ENCODE assay signal across 15 cellular contexts in the genomic region with DNA sequence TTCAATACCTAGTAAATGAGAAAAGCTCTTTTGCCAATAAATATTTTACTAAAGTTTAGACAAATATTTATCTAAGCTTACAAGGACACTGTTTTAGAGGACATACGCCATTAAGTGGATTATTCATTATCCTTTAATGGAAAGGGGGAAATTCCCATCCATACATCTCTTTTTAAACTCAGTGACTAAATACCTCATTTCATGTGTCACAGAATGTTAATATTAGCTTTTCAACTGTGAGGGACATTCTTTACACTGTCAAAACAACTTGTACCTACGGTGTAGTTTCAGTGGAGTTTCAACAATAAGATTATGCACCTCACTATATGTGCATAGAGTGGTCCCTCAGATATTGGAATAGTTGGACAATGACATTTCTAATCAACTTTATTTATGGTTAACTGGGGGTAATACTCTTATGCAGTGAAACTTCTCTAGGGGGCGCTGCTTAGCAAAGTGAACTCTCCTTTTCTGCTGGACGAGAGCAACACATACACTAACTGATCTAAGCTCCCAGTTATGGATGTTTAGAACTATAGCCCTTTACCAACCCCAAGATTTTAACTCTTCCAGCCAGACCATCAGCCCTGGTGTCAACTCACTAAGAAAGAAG. TPM values are rescaled to one million over a fixed set of nuclear protein-coding genes. Genes with fewer than 3 reads are reported as not detected.
DNase-seq lines count a peak whose midpoint lies in the region; ATAC-seq and TF ChIP-seq lines count a peak whose summit lies in the region.
"Had no signal": no experiment of that assay in that cellular context is flagged by ENCODE, and none has a peak within 500 bp of the region (broad histone marks: within the 10 kb centered on the region; RNA-seq: fewer than 3 reads in every experiment).

No MANE protein-coding gene starts in this region.

- H3K27ac ChIP-seq in endodermal cell (ENCODE audit: low read depth, low read length): no peak overlapping the region
- H3K27ac ChIP-seq in aorta (ENCODE audit: low read depth in 1 of 2, low read length in 2 of 2): no peak overlapping the region
- H3K27ac ChIP-seq: gastroesophageal sphincter, upper lobe of left lung had no signal

- no peaks in the 10 kb centered on the region for H4K20me1 ChIP-seq in Loucy (ENCODE audit: insufficient read depth, low read length, poor library complexity, severe bottlenecking)

- intact Hi-C loops in activated CD8-positive, alpha-beta T cell treated with anti-CD3 and anti-CD28 coated beads for 36 hours (cut with micrococcal nuclease): no loop called here
- intact Hi-C loops in aorta (cut with DNase I): no loop called here

- no peaks in the 10 kb centered on the region for H3F3A ChIP-seq in Loucy (ENCODE audit: low read depth)

- no peak for DNase-seq in activated CD8-positive, alpha-beta T cell treated with anti-CD3 and anti-CD28 coated beads for 36 hours
- no peak for DNase-seq in activated CD8-positive, alpha-beta T cell treated with anti-CD3 and anti-CD28 coated beads, Interleukin-2, amount 10 ng/mL, durations not matched to agents 7 days and 5 days
- DNase-seq in endodermal cell: peak; percentile 58
- no peak for DNase-seq in type B pancreatic cell (ENCODE audit: extremely low spot score, unreplicated experiment)
- no peak for DNase-seq in activated gamma-delta T cell (lab: John Stamatoyannopoulos, UW)
- no peak for DNase-seq in aorta
- DNase-seq in activated T-cell treated with anti-CD3 and anti-CD28 coated beads, Interleukin-2, amount 50 U/mL, for 4 hours: no peak
- DNase-seq: activated CD4-positive, alpha-beta memory T cell treated with anti-CD3 and anti-CD28 coated beads, Interleukin-2, amount 10 ng/mL, durations not matched to agents 7 days and 5 days; activated naive CD8-positive, alpha-beta T cell treated with anti-CD3 and anti-CD28 coated beads for 36 hours; left cardiac atrium; MV-4-11; upper lobe of left lung had no signal

- H3K9me2 ChIP-seq in Loucy (replicated peaks; ENCODE audit: low read depth, low read length): no peaks in the 10 kb centered on the region

- H3K9ac ChIP-seq in Loucy (ENCODE audit: low read depth, low read length, poor library complexity, severe bottlenecking) (no peak overlapping the region), endodermal cell (ENCODE audit: extremely low read depth, low read length, poor library complexity, severe bottlenecking) (no peak overlapping the region)

- CTCF ChIA-PET in activated CD8-positive, alpha-beta T cell treated with anti-CD3 and anti-CD28 coated beads for 36 hours (lab: Charles Lee): no interaction called here
- CTCF ChIA-PET in activated CD8-positive, alpha-beta T cell treated with anti-CD3 and anti-CD28 coated beads, Interleukin-2, amount 10 ng/mL, durations not matched to agents 7 days and 5 days (lab: Charles Lee): no interaction called here

- no peaks in the 10 kb centered on the region for H3K27me3 ChIP-seq in Loucy (ENCODE audit: insufficient read depth, low read length, poor library complexity, severe bottlenecking)
- no peaks in the 10 kb centered on the region for H3K27me3 ChIP-seq in endodermal cell (ENCODE audit: control insufficient read depth, insufficient read depth, low read length, poor library complexity, severe bottlenecking)
- no peaks in the 10 kb centered on the region for H3K27me3 ChIP-seq in aorta (ENCODE audit: control insufficient read depth in 1 of 2, insufficient read depth in 2 of 2, low read length in 1 of 2)
- H3K27me3 ChIP-seq: gastroesophageal sphincter, upper lobe of left lung had no signal

- 41% methylated on average over 3 of the region's 4 CpGs; no CpG with 5 or more reads in 1 of the 2 experiments for WGBS in endodermal cell (ENCODE audit: insufficient coverage in 1 of 2, insufficient read length in 1 of 2), 2 experiments
- WGBS in aorta, 2 donors: 15 to 37% methylated on average over 4 of the region's 4 CpGs

- H2AFZ ChIP-seq in Loucy (ENCODE audit: low read length): no peak overlapping the region

- no peak overlapping the region for H3K4me2 ChIP-seq in Loucy (ENCODE audit: low read depth, low read length, poor library complexity, severe bottlenecking)

- no peaks in the 10 kb centered on the region for H3K4me1 Mint-ChIP-seq in activated CD8-positive, alpha-beta T cell treated with anti-CD3 and anti-CD28 coated beads for 36 hours (ENCODE audit: low read depth)
- no peaks in the 10 kb centered on the region for H3K4me1 Mint-ChIP-seq in activated CD8-positive, alpha-beta T cell treated with anti-CD3 and anti-CD28 coated beads, Interleukin-2, amount 10 ng/mL, durations not matched to agents 7 days and 5 days (ENCODE audit: low read depth)
- H3K4me1 Mint-ChIP-seq in endodermal cell (peaks cover 11% of the 10 kb centered on the region), type B pancreatic cell (ENCODE audit: unreplicated experiment) (peaks cover 9% of the 10 kb centered on the region)
- no peaks in the 10 kb centered on the region for H3K4me1 Mint-ChIP-seq in activated T-cell treated with anti-CD3 and anti-CD28 coated beads, Interleukin-2, amount 50 U/mL, for 4 hours (ENCODE audit: low read depth)
- H3K4me1 Mint-ChIP-seq: activated CD4-positive, alpha-beta memory T cell treated with anti-CD3 and anti-CD28 coated beads, Interleukin-2, amount 10 ng/mL, durations not matched to agents 7 days and 5 days; activated naive CD8-positive, alpha-beta T cell treated with anti-CD3 and anti-CD28 coated beads for 36 hours had no signal

- POLR2A ChIA-PET in activated CD8-positive, alpha-beta T cell treated with anti-CD3 and anti-CD28 coated beads for 36 hours (lab: Charles Lee): no interaction called here
- POLR2A ChIA-PET in activated CD8-positive, alpha-beta T cell treated with anti-CD3 and anti-CD28 coated beads, Interleukin-2, amount 10 ng/mL, durations not matched to agents 7 days and 5 days (lab: Charles Lee): no interaction called here

- no peak overlapping the region for H3K4me3 Mint-ChIP-seq in activated CD8-positive, alpha-beta T cell treated with anti-CD3 and anti-CD28 coated beads for 36 hours
- H3K4me3 Mint-ChIP-seq in activated CD8-positive, alpha-beta T cell treated with anti-CD3 and anti-CD28 coated beads, Interleukin-2, amount 10 ng/mL, durations not matched to agents 7 days and 5 days: no peak overlapping the region
- H3K4me3 Mint-ChIP-seq in endodermal cell (no peak overlapping the region), type B pancreatic cell (no peak overlapping the region)
- no peak overlapping the region for H3K4me3 Mint-ChIP-seq in activated T-cell treated with anti-CD3 and anti-CD28 coated beads, Interleukin-2, amount 50 U/mL, for 4 hours
- H3K4me3 Mint-ChIP-seq: activated CD4-positive, alpha-beta memory T cell treated with anti-CD3 and anti-CD28 coated beads, Interleukin-2, amount 10 ng/mL, durations not matched to agents 7 days and 5 days; activated naive CD8-positive, alpha-beta T cell treated with anti-CD3 and anti-CD28 coated beads for 36 hours; dendritic cell treated with granulocyte-macrophage colony-stimulating factor and Interleukin-4, amounts not matched to agents 40 ng/mL and 50 ng/mL, for 4 days had no signal

- TF ChIP-seq CTCF in activated CD8-positive, alpha-beta T cell treated with anti-CD3 and anti-CD28 coated beads for 36 hours (IDR thresholded peaks at IDR 0.05): peak; percentile 18
- TF ChIP-seq CTCF in Loucy (conservative IDR thresholded peaks at IDR 0.05; ENCODE audit: low read length) (peak; percentile 65), endodermal cell (conservative IDR thresholded peaks at IDR 0.05) (peak; percentile 90), type B pancreatic cell (conservative IDR thresholded peaks at IDR 0.05) (peak; percentile 72)

- ATAC-seq in activated CD8-positive, alpha-beta T cell treated with anti-CD3 and anti-CD28 coated beads for 36 hours: no peak
- ATAC-seq in activated CD8-positive, alpha-beta T cell treated with anti-CD3 and anti-CD28 coated beads, Interleukin-2, amount 10 ng/mL, durations not matched to agents 7 days and 5 days: no peak
- ATAC-seq in aorta (ENCODE audit: low FRiP score): no peak
- ATAC-seq in activated T-cell treated with anti-CD3 and anti-CD28 coated beads, Interleukin-2, amount 50 U/mL, for 4 hours: no peak
- ATAC-seq: gastroesophageal sphincter, left cardiac atrium had no signal

- H3K4me3 ChIP-seq in Loucy (ENCODE audit: low read length, poor library complexity, severe bottlenecking) (no peak overlapping the region), endodermal cell (ENCODE audit: low read length) (no peak overlapping the region), aorta (ENCODE audit: low read length in 2 of 2) (no peak overlapping the region)
- H3K4me3 ChIP-seq: gastroesophageal sphincter, upper lobe of left lung had no signal

- H3K27me3 Mint-ChIP-seq in activated CD8-positive, alpha-beta T cell treated with anti-CD3 and anti-CD28 coated beads for 36 hours: peaks cover 4% of the 10 kb centered on the region
- peaks cover 10% of the 10 kb centered on the region for H3K27me3 Mint-ChIP-seq in activated CD8-positive, alpha-beta T cell treated with anti-CD3 and anti-CD28 coated beads, Interleukin-2, amount 10 ng/mL, durations not matched to agents 7 days and 5 days (ENCODE audit: low read depth)
- H3K27me3 Mint-ChIP-seq in endodermal cell (ENCODE audit: insufficient read depth) (peaks cover 3% of the 10 kb centered on the region), type B pancreatic cell (no peaks in the 10 kb centered on the region)
- H3K27me3 Mint-ChIP-seq in activated T-cell treated with anti-CD3 and anti-CD28 coated beads, Interleukin-2, amount 50 U/mL, for 4 hours (ENCODE audit: low read depth): peaks cover 2% of the 10 kb centered on the region

- H3K4me1 ChIP-seq in Loucy (ENCODE audit: insufficient read depth, low read length, poor library complexity, severe bottlenecking) (peaks cover 3% of the 10 kb centered on the region), endodermal cell (ENCODE audit: control insufficient read depth, insufficient read depth, low read length) (no peaks in the 10 kb centered on the region), aorta (ENCODE audit: control insufficient read depth in 1 of 2, insufficient read depth in 2 of 2, low read length in 2 of 2) (no peaks in the 10 kb centered on the region)
- H3K4me1 ChIP-seq: gastroesophageal sphincter, upper lobe of left lung had no signal

- no peaks in the 10 kb centered on the region for H3K36me3 ChIP-seq in Loucy (ENCODE audit: insufficient read depth, low read length)
- H3K36me3 ChIP-seq in endodermal cell (ENCODE audit: control insufficient read depth, insufficient read depth, low read length): no peaks in the 10 kb centered on the region
- no peaks in the 10 kb centered on the region for H3K36me3 ChIP-seq in aorta (ENCODE audit: control insufficient read depth in 1 of 2, insufficient read depth in 2 of 2, low read length in 1 of 2)
- H3K36me3 ChIP-seq: gastroesophageal sphincter, upper lobe of left lung had no signal

- no peaks in the 10 kb centered on the region for H3K9me3 ChIP-seq in Loucy (ENCODE audit: insufficient read depth, low read depth, low read length)
- no peaks in the 10 kb centered on the region for H3K9me3 ChIP-seq in endodermal cell (ENCODE audit: control insufficient read depth, low read length)
- H3K9me3 ChIP-seq in aorta (ENCODE audit: control insufficient read depth, low read length): no peaks in the 10 kb centered on the region
- H3K9me3 ChIP-seq: gastroesophageal sphincter, upper lobe of left lung had no signal

- no peak overlapping the region for H3K27ac Mint-ChIP-seq in activated CD8-positive, alpha-beta T cell treated with anti-CD3 and anti-CD28 coated beads for 36 hours
- no peak overlapping the region for H3K27ac Mint-ChIP-seq in activated CD8-positive, alpha-beta T cell treated with anti-CD3 and anti-CD28 coated beads, Interleukin-2, amount 10 ng/mL, durations not matched to agents 7 days and 5 days
- H3K27ac Mint-ChIP-seq in endodermal cell (no peak overlapping the region), type B pancreatic cell (peak overlapping the region; percentile 54)
- H3K27ac Mint-ChIP-seq: activated CD4-positive, alpha-beta memory T cell treated with anti-CD3 and anti-CD28 coated beads, Interleukin-2, amount 10 ng/mL, durations not matched to agents 7 days and 5 days; activated naive CD8-positive, alpha-beta T cell treated with anti-CD3 and anti-CD28 coated beads for 36 hours; dendritic cell treated with granulocyte-macrophage colony-stimulating factor and Interleukin-4, amounts not matched to agents 40 ng/mL and 50 ng/mL, for 4 days had no signal

- no peaks in the 10 kb centered on the region for H3K36me3 Mint-ChIP-seq in activated CD8-positive, alpha-beta T cell treated with anti-CD3 and anti-CD28 coated beads for 36 hours (ENCODE audit: low read depth)
- no peaks in the 10 kb centered on the region for H3K36me3 Mint-ChIP-seq in activated CD8-positive, alpha-beta T cell treated with anti-CD3 and anti-CD28 coated beads, Interleukin-2, amount 10 ng/mL, durations not matched to agents 7 days and 5 days (ENCODE audit: low read depth)
- H3K36me3 Mint-ChIP-seq in endodermal cell (ENCODE audit: low read depth) (peaks cover 3% of the 10 kb centered on the region), type B pancreatic cell (peaks cover 24% of the 10 kb centered on the region)
- H3K36me3 Mint-ChIP-seq in activated T-cell treated with anti-CD3 and anti-CD28 coated beads, Interleukin-2, amount 50 U/mL, for 4 hours (ENCODE audit: insufficient read depth): no peaks in the 10 kb centered on the region
- H3K36me3 Mint-ChIP-seq: activated naive CD8-positive, alpha-beta T cell treated with anti-CD3 and anti-CD28 coated beads for 36 hours had no signal

- H3K79me2 ChIP-seq in Loucy (ENCODE audit: insufficient read depth, low read length): no peaks in the 10 kb centered on the region

- H3K9me3 Mint-ChIP-seq in activated CD8-positive, alpha-beta T cell treated with anti-CD3 and anti-CD28 coated beads for 36 hours: peaks cover 2% of the 10 kb centered on the region
- H3K9me3 Mint-ChIP-seq in activated CD8-positive, alpha-beta T cell treated with anti-CD3 and anti-CD28 coated beads, Interleukin-2, amount 10 ng/mL, durations not matched to agents 7 days and 5 days (ENCODE audit: insufficient read depth): no peaks in the 10 kb centered on the region
- H3K9me3 Mint-ChIP-seq in endodermal cell (peaks cover 20% of the 10 kb centered on the region), type B pancreatic cell (peaks cover 9% of the 10 kb centered on the region)
- H3K9me3 Mint-ChIP-seq in activated T-cell treated with anti-CD3 and anti-CD28 coated beads, Interleukin-2, amount 50 U/mL, for 4 hours: no peaks in the 10 kb centered on the region
- H3K9me3 Mint-ChIP-seq: activated CD4-positive, alpha-beta memory T cell treated with anti-CD3 and anti-CD28 coated beads, Interleukin-2, amount 10 ng/mL, durations not matched to agents 7 days and 5 days; dendritic cell treated with granulocyte-macrophage colony-stimulating factor and Interleukin-4, amounts not matched to agents 40 ng/mL and 50 ng/mL, for 4 days had no signal

RNA-seq across cellular contexts. Expression of gene HS6ST2, which starts 9.7 kb away (rescaled TPM):
- under 1 TPM; 0.14 to 0.47 TPM for total RNA-seq in activated CD8-positive, alpha-beta T cell treated with anti-CD3 and anti-CD28 coated beads for 36 hours
- not detected for total RNA-seq in activated CD8-positive, alpha-beta T cell treated with anti-CD3 and anti-CD28 coated beads, Interleukin-2, amount 10 ng/mL, durations not matched to agents 7 days and 5 days
- 10 to 100 TPM in 1 of 2 donors, 1 to 10 TPM in 1; 4.1 to 19.4 TPM for total RNA-seq in endodermal cell
- 9.3 TPM for polyA plus RNA-seq in endodermal cell (2013, experiment 1 of 2)
- polyA plus RNA-seq in endodermal cell (2013, experiment 2 of 2): 9.1 TPM
- 35.8 and 46.4 TPM in 2 replicates for total RNA-seq in type B pancreatic cell (ENCODE audit: low replicate concordance)
- under 1 TPM; 0.06 to 0.09 TPM for total RNA-seq in aorta
- polyA plus RNA-seq in aorta: not detected
- 1 to 10 TPM in 1 of 3 donors, under 1 TPM in 2; 0.63 to 1.4 (median 0.89) TPM for total RNA-seq in activated T-cell treated with anti-CD3 and anti-CD28 coated beads, Interleukin-2, amount 50 U/mL, for 4 hours

Comparison
In these comparisons a context has a peak if more than half of its experiments do, and no peak if none do; other contexts are left out.
1. CTCF ChIP-seq: peak in every context shown above with its lines; median percentile 90 in endodermal cell; 72 in type B pancreatic cell; 65 in Loucy; 18 in activated CD8-positive, alpha-beta T cell treated with anti-CD3 and anti-CD28 coated beads for 36 hours.